ENCODE assay signal across 8 cellular contexts in genomic region chr12:6493580-6494350, GRCh38. TPM values are rescaled to one million over a fixed set of nuclear protein-coding genes. Genes with fewer than 3 reads are reported as not detected.
A peak's percentile ranks its signal among the peaks of the same experiment; 100 is the strongest.
DNase-seq lines count a peak whose midpoint lies in the region; ATAC-seq and TF ChIP-seq lines count a peak whose summit lies in the region.

TSS of gene NCAPD2 (plus strand) at chr12:6494102. CDS start at chr12:6495099, 997 bp downstream.

- H3K27ac ChIP-seq in liver (ENCODE audit: low read depth in 1 of 2, low read length in 2 of 2): peak within 1 kb of the TSS; percentile 90 to 100

- peaks cover 2 to 32% (median 20%) of the 10 kb centered on the region in 4 donors for H3K4me1 ChIP-seq in liver (ENCODE audit: control insufficient read depth in 4 of 4, insufficient read depth in 4 of 4, low read length in 3 of 4)

- H3K27ac Mint-ChIP-seq in CD14-positive monocyte: peak within 1 kb of the TSS; percentile 95 to 99 (median 99)

- H3K4me1 Mint-ChIP-seq in CD14-positive monocyte: peaks cover 22% of the 10 kb centered on the region

- H3K27me3 Mint-ChIP-seq in CD14-positive monocyte (ENCODE audit: low read depth in 3 of 3): peaks cover 0 to 3% (median 2%) of the 10 kb centered on the region in 3 donors

- peak; percentile 4 to 35 for TF ChIP-seq RAD21 in liver (IDR thresholded peaks at IDR 0.05)

- intact Hi-C loops in CD14-positive monocyte (cut with micrococcal nuclease): loop anchor here (2.0 kb wide), 2 partner anchors 23 to 41 kb away; partner anchors contain the start of genes GAPDH (in 1 of the 2) and VAMP1 (in 1 of the 2)

- peaks cover 0 to 19% (median 4%) of the 10 kb centered on the region in 4 donors for H3K36me3 ChIP-seq in liver (ENCODE audit: control insufficient read depth in 4 of 4, insufficient read depth in 3 of 4, low read depth in 1 of 4, low read length in 3 of 4)

- no peaks in the 10 kb centered on the region for H3K27me3 ChIP-seq in liver (ENCODE audit: control insufficient read depth in 4 of 4, insufficient read depth in 4 of 4, low read length in 3 of 4)

- DNase-seq in CD14-positive monocyte (ENCODE audit: low spot score): peak; percentile 91
- peak; percentile 59 for DNase-seq in NCI-H748 treated with DMSO at 0.1 percent for 48 hours (lab: John Stamatoyannopoulos, UW)
- DNase-seq in activated CD4-positive, alpha-beta T cell treated with anti-CD3 and anti-CD28 coated beads, Interleukin-2, amount 50 U/mL, for 4 hours: peak; percentile 91 to 93
- peak; percentile 97 for DNase-seq in dermis blood vessel endothelial cell
- peak; percentile 96 for DNase-seq in stimulated activated CD4-positive, alpha-beta T cell treated with anti-CD3 and anti-CD28 coated beads, Interleukin-4, amount 100 ng/mL, for 24 hours

- no peaks in the 10 kb centered on the region for H3K9me3 Mint-ChIP-seq in CD14-positive monocyte

- H3K9ac ChIP-seq in liver (ENCODE audit: low read depth in 1 of 2, low read length in 2 of 2): peak within 1 kb of the TSS; percentile 81 to 97

- peak; percentile 19 for TF ChIP-seq CTCF in CD14-positive monocyte (IDR thresholded peaks at IDR 0.05)
- TF ChIP-seq CTCF in liver (IDR thresholded peaks at IDR 0.05; ENCODE audit: low read depth, low read length, missing input control): peak; percentile 33

- ATAC-seq in GM19372 (IDR thresholded peaks at IDR 0.05; ENCODE audit: low read depth, unreplicated experiment): peak; percentile 91
- peak; percentile 77 for ATAC-seq in HG03558 (IDR thresholded peaks at IDR 0.05; ENCODE audit: extremely low read depth, unreplicated experiment)

- peaks cover 20 to 36% of the 10 kb centered on the region in 2 donors for H3K36me3 Mint-ChIP-seq in CD14-positive monocyte

- peak within 1 kb of the TSS; percentile 77 to 89 (median 85) for H3K4me3 ChIP-seq in liver (ENCODE audit: low read depth in 1 of 3, low read length in 3 of 3)

- H3K4me3 Mint-ChIP-seq in CD14-positive monocyte: peak within 1 kb of the TSS; percentile 97 to 98

- WGBS in liver: under 1% methylated on average over 54 of the region's 54 CpGs

- no peaks in the 10 kb centered on the region for H3K9me3 ChIP-seq in liver (ENCODE audit: control insufficient read depth in 4 of 4, low read length in 3 of 4)

TF ChIP-seq in liver, 16 proteins besides CTCF, POLR2A, EP300 and RAD21:
- TF ChIP-seq MAX (IDR thresholded peaks at IDR 0.05): peak; percentile 50
- TF ChIP-seq SP1 (IDR thresholded peaks at IDR 0.05): no peak
- no peak for TF ChIP-seq JUND (IDR thresholded peaks at IDR 0.05)
- peak; percentile 30 to 66 for TF ChIP-seq GABPA (IDR thresholded peaks at IDR 0.05 in 1 of 2, conservative IDR thresholded peaks at IDR 0.05 in 1 of 2)
- no peak for TF ChIP-seq HNF4A (conservative IDR thresholded peaks at IDR 0.05)
- TF ChIP-seq RXRA (IDR thresholded peaks at IDR 0.05): no peak

RNA-seq across cellular contexts. Expression of gene NCAPD2, which starts in this region (rescaled TPM):
- polyA plus RNA-seq in CD14-positive monocyte (1 to 10 TPM; 6.2 to 8.3 TPM), liver (1 to 10 TPM; 2.0 to 4.9 TPM)
- total RNA-seq in dermis blood vessel endothelial cell (28.2 and 102 TPM in 2 replicates), liver (10 to 100 TPM in 1 of 2 donors, 1 to 10 TPM in 1; 10.0 to 55.1 TPM)

Comparison
In these comparisons a context has a peak if more than half of its experiments do, and no peak if none do; other contexts are left out.
1. Peak in every context shown above with its lines: DNase-seq, ATAC-seq, H3K4me3 ChIP-seq and H3K27ac ChIP-seq.